Comparison of ENCODE assay signal across 27 cellular contexts in genomic region chr5:14693070-14693469, GRCh38.
"Had no signal": no experiment of that assay in that cellular context is flagged by ENCODE, and none has a peak within 500 bp of the region (broad histone marks: within the 10 kb centered on the region; RNA-seq: fewer than 3 reads in every experiment).

No MANE protein-coding gene starts in this region.

- H3K4me3 Mint-ChIP-seq: activated B cell treated with CpG ODN at 0.5 μM for 24 hours; activated CD8-positive, alpha-beta T cell treated with anti-CD3 and anti-CD28 coated beads for 36 hours; activated naive CD4-positive, alpha-beta T cell treated with anti-CD3 and anti-CD28 coated beads, Interleukin-2, amount 10 ng/mL, durations not matched to agents 7 days and 5 days; activated naive CD8-positive, alpha-beta T cell treated with anti-CD3 and anti-CD28 coated beads, Interleukin-2, amount 10 ng/mL, durations not matched to agents 7 days and 5 days; brain; effector memory CD8-positive, alpha-beta T cell; T-helper 17 cell; T-helper 2 cell treated with Interferon-gamma antibody and Interleukin-4, amounts not matched to agents 5 μg/mL and 100 μg/mL, for 36 hours had no signal

- H3K4me1 Mint-ChIP-seq: activated B cell treated with CpG ODN at 0.5 μM for 24 hours; activated naive CD8-positive, alpha-beta T cell treated with anti-CD3 and anti-CD28 coated beads, Interleukin-2, amount 10 ng/mL, durations not matched to agents 7 days and 5 days; brain had no signal

- DNase-seq: activated B cell treated with CpG ODN at 0.5 μM for 24 hours; activated CD4-positive, alpha-beta T cell treated with anti-CD3 and anti-CD28 coated beads for 48 hours; activated CD4-positive, alpha-beta T cell treated with anti-CD3 and anti-CD28 coated beads, Interleukin-2, amount 50 U/mL, for 1 hour; activated CD4-positive, alpha-beta T cell treated with anti-CD3 and anti-CD28 coated beads, Interleukin-2, amount 50 U/mL, for 48 hours; activated CD8-positive, alpha-beta memory T cell treated with anti-CD3 and anti-CD28 coated beads for 24 hours; activated CD8-positive, alpha-beta T cell treated with anti-CD3 and anti-CD28 coated beads for 36 hours; activated gamma-delta T cell; activated naive CD4-positive, alpha-beta T cell; activated naive CD4-positive, alpha-beta T cell treated with anti-CD3 and anti-CD28 coated beads, Interleukin-2, amount 10 ng/mL, durations not matched to agents 7 days and 5 days; activated naive CD8-positive, alpha-beta T cell treated with anti-CD3 and anti-CD28 coated beads, Interleukin-2, amount 10 ng/mL, durations not matched to agents 7 days and 5 days; activated T-cell treated with anti-CD3 and anti-CD28 coated beads, Interleukin-2, amount 50 U/mL, for 48 hours; central memory CD4-positive, alpha-beta T cell; cortex of kidney; dermis blood vessel endothelial cell; effector CD4-positive, alpha-beta T cell; effector memory CD8-positive, alpha-beta T cell; erythroblast; foreskin keratinocyte; gastrocnemius medialis; T-helper 1 cell; T-helper 17 cell; T1000; WERI-Rb-1 had no signal

- H3K9me3 Mint-ChIP-seq: activated naive CD4-positive, alpha-beta T cell treated with anti-CD3 and anti-CD28 coated beads, Interleukin-2, amount 10 ng/mL, durations not matched to agents 7 days and 5 days; activated naive CD8-positive, alpha-beta T cell treated with anti-CD3 and anti-CD28 coated beads, Interleukin-2, amount 10 ng/mL, durations not matched to agents 7 days and 5 days; effector memory CD8-positive, alpha-beta T cell had no signal

- H3K27ac Mint-ChIP-seq: activated B cell treated with CpG ODN at 0.5 μM for 24 hours; activated CD8-positive, alpha-beta T cell treated with anti-CD3 and anti-CD28 coated beads for 36 hours; activated naive CD4-positive, alpha-beta T cell treated with anti-CD3 and anti-CD28 coated beads, Interleukin-2, amount 10 ng/mL, durations not matched to agents 7 days and 5 days; activated naive CD8-positive, alpha-beta T cell treated with anti-CD3 and anti-CD28 coated beads, Interleukin-2, amount 10 ng/mL, durations not matched to agents 7 days and 5 days; brain; T-helper 17 cell; T-helper 2 cell treated with Interferon-gamma antibody and Interleukin-4, amounts not matched to agents 5 μg/mL and 100 μg/mL, for 36 hours had no signal

- H3K27me3 Mint-ChIP-seq: activated B cell treated with CpG ODN at 0.5 μM for 24 hours; activated CD8-positive, alpha-beta T cell treated with anti-CD3 and anti-CD28 coated beads for 36 hours; activated naive CD4-positive, alpha-beta T cell treated with anti-CD3 and anti-CD28 coated beads, Interleukin-2, amount 10 ng/mL, durations not matched to agents 7 days and 5 days; activated naive CD8-positive, alpha-beta T cell treated with anti-CD3 and anti-CD28 coated beads, Interleukin-2, amount 10 ng/mL, durations not matched to agents 7 days and 5 days; effector memory CD8-positive, alpha-beta T cell; T-helper 17 cell had no signal

- ATAC-seq: activated CD4-positive, CD25-positive, alpha-beta regulatory T cell treated with anti-CD3 and anti-CD28 coated beads, Interleukin-2, amount 50 U/mL, for 24 hours; activated CD8-positive, alpha-beta T cell treated with anti-CD3 and anti-CD28 coated beads for 36 hours; activated naive CD4-positive, alpha-beta T cell treated with anti-CD3 and anti-CD28 coated beads, Interleukin-2, amount 50 U/mL, for 72 hours; effector memory CD8-positive, alpha-beta T cell; foreskin keratinocyte; gastrocnemius medialis; T-helper 17 cell had no signal
